Comparison of ENCODE assay signal across 20 cellular contexts in the genomic region with DNA sequence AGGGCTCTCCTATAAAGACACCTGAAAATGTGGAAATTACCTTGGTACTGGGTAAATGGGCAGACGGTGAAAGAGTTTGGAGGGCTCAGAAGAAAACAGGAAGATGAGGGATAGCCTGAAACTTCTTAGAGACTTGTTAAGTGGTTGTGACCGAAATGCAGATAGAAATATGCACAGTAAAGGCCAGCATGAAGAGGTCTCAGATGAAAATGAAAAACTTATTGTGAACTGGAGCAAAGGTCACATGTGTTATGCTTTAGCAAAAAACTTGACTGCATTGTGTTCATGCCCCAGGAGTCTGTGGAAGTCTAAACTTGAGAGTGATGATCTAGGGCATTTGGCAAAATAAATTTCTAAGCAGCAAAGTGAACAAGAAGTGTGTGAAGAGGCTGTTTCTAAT.
DNase-seq lines count a peak whose midpoint lies in the region; ATAC-seq and TF ChIP-seq lines count a peak whose summit lies in the region.
"Had no signal": no experiment of that assay in that cellular context is flagged by ENCODE, and none has a peak within 500 bp of the region (broad histone marks: within the 10 kb centered on the region; RNA-seq: fewer than 3 reads in every experiment).

No MANE protein-coding gene starts in this region.

- no peaks in the 10 kb centered on the region for H3K36me3 ChIP-seq in MM.1S (replicated peaks; ENCODE audit: insufficient read depth, low read length)
- H3K36me3 ChIP-seq: HAP-1 had no signal

- no peaks in the 10 kb centered on the region for H4K20me1 ChIP-seq in MM.1S (ENCODE audit: insufficient read depth, low read length)

- H3K4me3 ChIP-seq in MM.1S (ENCODE audit: low read length): no peak overlapping the region
- H3K4me3 ChIP-seq: A549, HAP-1 had no signal

- peaks cover 38% of the 10 kb centered on the region for H3K4me1 ChIP-seq in MM.1S (ENCODE audit: low read length)
- H3K4me1 ChIP-seq: A549, Caco-2, HAP-1 had no signal

- peaks cover 13% of the 10 kb centered on the region for H3F3A ChIP-seq in MM.1S (ENCODE audit: insufficient read depth, low read length)

- H3K79me2 ChIP-seq in MM.1S (ENCODE audit: low read length): no peaks in the 10 kb centered on the region

- H3K9me2 ChIP-seq in MM.1S (replicated peaks; ENCODE audit: insufficient read depth, low read length): no peaks in the 10 kb centered on the region

- no peak overlapping the region for H3K9ac ChIP-seq in MM.1S (ENCODE audit: low read length)

- no peak for TF ChIP-seq CTCF in MM.1S (IDR thresholded peaks at IDR 0.05; ENCODE audit: low read length)

- H2AFZ ChIP-seq in MM.1S (ENCODE audit: low read length): peak overlapping the region; percentile 33; the same call in 1 of the 2 replicates

- DNase-seq in MM.1S: peak; percentile 51
- peak; percentile 5 for DNase-seq in brain pericyte (ENCODE audit: low read depth, low spot score)
- DNase-seq in fibroblast of peridontal ligament (ENCODE audit: extremely low read depth): peak; percentile 15
- no peak for DNase-seq in C1 segment of cervical spinal cord (lab: John Stamatoyannopoulos, UW)
- DNase-seq in left ventricle myocardium superior: no peak
- DNase-seq: 8988T; ACHN; AML-193; Caco-2; CD4-positive, CD25-positive, alpha-beta regulatory T cell; CD8-positive, alpha-beta T cell; DMS53; DMS79 treated with DMSO at 0.1 percent for 48 hours; GF-D8; GOT3; HFFc6 had no signal

- intact Hi-C loops in left ventricle myocardium superior (cut with micrococcal nuclease): no loop called here

- H3K27ac ChIP-seq in MM.1S (ENCODE audit: low read length): peak overlapping the region; percentile 39; the same call in 1 of the 2 replicates
- H3K27ac ChIP-seq: A549, C4-2B had no signal

- no peaks in the 10 kb centered on the region for H3K27me3 ChIP-seq in MM.1S (replicated peaks; ENCODE audit: insufficient read depth, low read length)

- H3K4me2 ChIP-seq in MM.1S (ENCODE audit: low read depth, low read length): no peak overlapping the region
- H3K4me2 ChIP-seq: A549 had no signal

- no peak for ATAC-seq in left ventricle myocardium superior
- ATAC-seq in HG03432 (IDR thresholded peaks at IDR 0.05; ENCODE audit: unreplicated experiment): no peak
- ATAC-seq: A549; CD8-positive, alpha-beta T cell had no signal

- H3K9me3 ChIP-seq in MM.1S (replicated peaks; ENCODE audit: insufficient read depth, low read length): no peaks in the 10 kb centered on the region
- H3K9me3 ChIP-seq: A549, Caco-2, HAP-1 had no signal

Comparison
In these comparisons a context has a peak if more than half of its experiments do, and no peak if none do; other contexts are left out.
1. DNase-seq: peak in MM.1S (single experiment), brain pericyte (single experiment) and fibroblast of peridontal ligament (single experiment); none in C1 segment of cervical spinal cord (0 of 14) and left ventricle myocardium superior (single experiment).